ENCODE assay signal across 1 cellular context in genomic region chr18:54210463-54210862, GRCh38.
TF ChIP-seq lines count a peak whose summit lies in the region.

No MANE protein-coding gene starts in this region.

TF ChIP-seq in GM12878, 131 proteins besides CTCF, POLR2A, EP300 and RAD21 (continued from another document):
- TF ChIP-seq USF1 (IDR thresholded peaks at IDR 0.05; ENCODE audit: borderline replicate concordance, extremely low read length, insufficient read depth, low read depth, low read length) (no peak), NR2C1 (IDR thresholded peaks at IDR 0.05) (no peak), RBBP5 (conservative IDR thresholded peaks at IDR 0.05) (no peak), BCLAF1 (IDR thresholded peaks at IDR 0.05) (no peak), IKZF1 (conservative IDR thresholded peaks at IDR 0.05) (no peak), KDM1A (IDR thresholded peaks at IDR 0.05; ENCODE audit: borderline replicate concordance) (no peak), ZNF274 (IDR thresholded peaks at IDR 0.05; ENCODE audit: insufficient read depth, insufficient read length) (no peak), ZSCAN29 (IDR thresholded peaks at IDR 0.05) (no peak), CREB1 (IDR thresholded peaks at IDR 0.05; ENCODE audit: low read depth) (0 out of 2 replicates have a peak, but pooled peaks have one; percentile 28), PBX3 (IDR thresholded peaks at IDR 0.05; ENCODE audit: insufficient replicate concordance, low read depth, low read length) (peak; percentile 80), ZNF622 (IDR thresholded peaks at IDR 0.05) (no peak), NRF1 (conservative IDR thresholded peaks at IDR 0.05; ENCODE audit: low read depth, low read length) (no peak), SIX5 (IDR thresholded peaks at IDR 0.05; ENCODE audit: low read depth, low read length, severe bottlenecking) (no peak), CREM (IDR thresholded peaks at IDR 0.05; ENCODE audit: low read depth) (no peak), SP1 (IDR thresholded peaks at IDR 0.05; ENCODE audit: low read depth, low read length) (no peak), SKIL (IDR thresholded peaks at IDR 0.05; ENCODE audit: low read depth, poor library complexity, severe bottlenecking) (no peak)
- TF ChIP-seq, protein P1, sequence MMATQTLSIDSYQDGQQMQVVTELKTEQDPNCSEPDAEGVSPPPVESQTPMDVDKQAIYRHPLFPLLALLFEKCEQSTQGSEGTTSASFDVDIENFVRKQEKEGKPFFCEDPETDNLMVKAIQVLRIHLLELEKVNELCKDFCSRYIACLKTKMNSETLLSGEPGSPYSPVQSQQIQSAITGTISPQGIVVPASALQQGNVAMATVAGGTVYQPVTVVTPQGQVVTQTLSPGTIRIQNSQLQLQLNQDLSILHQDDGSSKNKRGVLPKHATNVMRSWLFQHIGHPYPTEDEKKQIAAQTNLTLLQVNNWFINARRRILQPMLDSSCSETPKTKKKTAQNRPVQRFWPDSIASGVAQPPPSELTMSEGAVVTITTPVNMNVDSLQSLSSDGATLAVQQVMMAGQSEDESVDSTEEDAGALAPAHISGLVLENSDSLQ (IDR thresholded peaks at IDR 0.05): peak; percentile 91
